In the genomic region with DNA sequence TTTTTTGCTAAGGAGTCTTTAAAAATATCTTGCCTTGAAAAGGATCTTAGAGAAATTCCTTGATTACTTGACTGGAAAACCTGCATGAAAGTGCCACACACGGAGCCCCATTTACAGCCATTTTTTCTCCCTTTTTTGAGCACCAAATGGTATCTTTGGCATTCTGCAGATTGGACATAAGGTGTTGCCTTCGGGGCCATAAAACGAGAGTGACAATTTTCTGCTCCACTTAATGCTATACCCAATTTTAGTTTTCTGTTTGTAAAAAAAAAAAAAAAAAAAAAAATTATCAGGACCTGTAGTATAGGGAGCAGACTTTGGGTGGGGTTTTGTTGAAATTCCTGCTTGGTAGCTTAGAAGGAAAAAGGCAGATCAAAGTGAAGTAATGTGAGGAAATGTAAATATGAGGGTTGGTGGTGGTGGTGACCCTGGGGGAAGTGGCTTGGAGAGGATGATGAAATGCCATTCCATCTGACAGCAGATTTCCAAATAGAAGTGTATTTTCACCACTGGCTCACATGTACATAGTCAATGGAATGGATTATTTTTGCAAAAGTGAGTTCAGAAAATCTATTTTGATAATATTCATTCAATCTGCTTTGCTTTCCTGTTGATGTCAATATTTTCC, we compare ENCODE assay signal across 1 cellular context.
A peak's percentile ranks its signal among the peaks of the same experiment; 100 is the strongest.
TF ChIP-seq lines count a peak whose summit lies in the region.

No MANE protein-coding gene starts in this region.

TF ChIP-seq in HepG2, 621 proteins besides CTCF, POLR2A, EP300 and RAD21 (continued from another document and continues in another):
- TF ChIP-seq ZNF34 (CRISPR knock-in tag; IDR thresholded peaks at IDR 0.05; ENCODE audit: borderline replicate concordance) (no peak), ZFP36 (IDR thresholded peaks at IDR 0.05; ENCODE audit: borderline replicate concordance, low read depth, low read length, partially characterized antibody) (no peak), RBM39 (IDR thresholded peaks at IDR 0.05; ENCODE audit: low read depth, low read length, poor library complexity, severe bottlenecking) (no peak), MED13 (CRISPR knock-in tag; IDR thresholded peaks at IDR 0.05) (no peak), ZBTB3 (CRISPR knock-in tag; IDR thresholded peaks at IDR 0.05; ENCODE audit: borderline replicate concordance, low read depth) (no peak), KLF12 (CRISPR knock-in tag; IDR thresholded peaks at IDR 0.05; ENCODE audit: borderline replicate concordance) (no peak; the same call in 1 of the 2 replicates), CHD2 (IDR thresholded peaks at IDR 0.05; ENCODE audit: low read depth, low read length) (no peak), KIAA2018 (CRISPR knock-in tag; IDR thresholded peaks at IDR 0.05; ENCODE audit: borderline replicate concordance) (no peak), GTF2F1 (IDR thresholded peaks at IDR 0.05; ENCODE audit: low read length) (no peak), ZGPAT (CRISPR knock-in tag; IDR thresholded peaks at IDR 0.05) (peak; percentile 91), CENPX (CRISPR knock-in tag; IDR thresholded peaks at IDR 0.05) (no peak), HNRNPK (IDR thresholded peaks at IDR 0.05; ENCODE audit: low read depth, low read length, poor library complexity, severe bottlenecking) (no peak), NR2F1 (CRISPR knock-in tag; IDR thresholded peaks at IDR 0.05) (peak; percentile 86 to 91), MXI1 (IDR thresholded peaks at IDR 0.05; ENCODE audit: borderline replicate concordance, low read depth, low read length) (no peak), GATAD2A (CRISPR knock-in tag; IDR thresholded peaks at IDR 0.05) (peak; percentile 97), ZSCAN9 (CRISPR knock-in tag; IDR thresholded peaks at IDR 0.05; ENCODE audit: borderline replicate concordance) (peak; percentile 77; the same call in 1 of the 2 replicates), ZNF772 (CRISPR knock-in tag; IDR thresholded peaks at IDR 0.05) (no peak), ZNF253 (CRISPR knock-in tag; IDR thresholded peaks at IDR 0.05; ENCODE audit: borderline replicate concordance) (no peak), ZSCAN20 (CRISPR knock-in tag; IDR thresholded peaks at IDR 0.05; ENCODE audit: borderline replicate concordance) (peak; percentile 74; the same call in 1 of the 2 replicates), JDP2 (CRISPR knock-in tag; IDR thresholded peaks at IDR 0.05; ENCODE audit: borderline replicate concordance) (no peak), ZFP82 (CRISPR knock-in tag; IDR thresholded peaks at IDR 0.05; ENCODE audit: borderline replicate concordance) (no peak), ZNF343 (CRISPR knock-in tag; IDR thresholded peaks at IDR 0.05) (no peak), KDM3A (CRISPR knock-in tag; IDR thresholded peaks at IDR 0.05; ENCODE audit: low read depth) (peak; percentile 65; the same call in 1 of the 2 replicates), RFX5 (IDR thresholded peaks at IDR 0.05; ENCODE audit: low read depth, low read length) (no peak), SNRNP70 (IDR thresholded peaks at IDR 0.05; ENCODE audit: low read depth, low read length) (no peak), BHLHE40 (IDR thresholded peaks at IDR 0.05; ENCODE audit: low read length) (0 out of 2 replicates have a peak, but pooled peaks have one; percentile 13), ZKSCAN8 (CRISPR knock-in tag; IDR thresholded peaks at IDR 0.05; ENCODE audit: borderline replicate concordance) (no peak), YY1 (IDR thresholded peaks at IDR 0.05; ENCODE audit: insufficient read depth, insufficient replicate concordance, low read depth, low read length) (no peak), SP2 (CRISPR knock-in tag; IDR thresholded peaks at IDR 0.05) (no peak), ZNF274 (CRISPR knock-in tag; IDR thresholded peaks at IDR 0.05) (no peak)
- TF ChIP-seq, protein P1, sequence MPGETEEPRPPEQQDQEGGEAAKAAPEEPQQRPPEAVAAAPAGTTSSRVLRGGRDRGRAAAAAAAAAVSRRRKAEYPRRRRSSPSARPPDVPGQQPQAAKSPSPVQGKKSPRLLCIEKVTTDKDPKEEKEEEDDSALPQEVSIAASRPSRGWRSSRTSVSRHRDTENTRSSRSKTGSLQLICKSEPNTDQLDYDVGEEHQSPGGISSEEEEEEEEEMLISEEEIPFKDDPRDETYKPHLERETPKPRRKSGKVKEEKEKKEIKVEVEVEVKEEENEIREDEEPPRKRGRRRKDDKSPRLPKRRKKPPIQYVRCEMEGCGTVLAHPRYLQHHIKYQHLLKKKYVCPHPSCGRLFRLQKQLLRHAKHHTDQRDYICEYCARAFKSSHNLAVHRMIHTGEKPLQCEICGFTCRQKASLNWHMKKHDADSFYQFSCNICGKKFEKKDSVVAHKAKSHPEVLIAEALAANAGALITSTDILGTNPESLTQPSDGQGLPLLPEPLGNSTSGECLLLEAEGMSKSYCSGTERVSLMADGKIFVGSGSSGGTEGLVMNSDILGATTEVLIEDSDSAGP (CRISPR knock-in tag; IDR thresholded peaks at IDR 0.05; ENCODE audit: borderline replicate concordance) = no peak
- TF ChIP-seq, protein P2, sequence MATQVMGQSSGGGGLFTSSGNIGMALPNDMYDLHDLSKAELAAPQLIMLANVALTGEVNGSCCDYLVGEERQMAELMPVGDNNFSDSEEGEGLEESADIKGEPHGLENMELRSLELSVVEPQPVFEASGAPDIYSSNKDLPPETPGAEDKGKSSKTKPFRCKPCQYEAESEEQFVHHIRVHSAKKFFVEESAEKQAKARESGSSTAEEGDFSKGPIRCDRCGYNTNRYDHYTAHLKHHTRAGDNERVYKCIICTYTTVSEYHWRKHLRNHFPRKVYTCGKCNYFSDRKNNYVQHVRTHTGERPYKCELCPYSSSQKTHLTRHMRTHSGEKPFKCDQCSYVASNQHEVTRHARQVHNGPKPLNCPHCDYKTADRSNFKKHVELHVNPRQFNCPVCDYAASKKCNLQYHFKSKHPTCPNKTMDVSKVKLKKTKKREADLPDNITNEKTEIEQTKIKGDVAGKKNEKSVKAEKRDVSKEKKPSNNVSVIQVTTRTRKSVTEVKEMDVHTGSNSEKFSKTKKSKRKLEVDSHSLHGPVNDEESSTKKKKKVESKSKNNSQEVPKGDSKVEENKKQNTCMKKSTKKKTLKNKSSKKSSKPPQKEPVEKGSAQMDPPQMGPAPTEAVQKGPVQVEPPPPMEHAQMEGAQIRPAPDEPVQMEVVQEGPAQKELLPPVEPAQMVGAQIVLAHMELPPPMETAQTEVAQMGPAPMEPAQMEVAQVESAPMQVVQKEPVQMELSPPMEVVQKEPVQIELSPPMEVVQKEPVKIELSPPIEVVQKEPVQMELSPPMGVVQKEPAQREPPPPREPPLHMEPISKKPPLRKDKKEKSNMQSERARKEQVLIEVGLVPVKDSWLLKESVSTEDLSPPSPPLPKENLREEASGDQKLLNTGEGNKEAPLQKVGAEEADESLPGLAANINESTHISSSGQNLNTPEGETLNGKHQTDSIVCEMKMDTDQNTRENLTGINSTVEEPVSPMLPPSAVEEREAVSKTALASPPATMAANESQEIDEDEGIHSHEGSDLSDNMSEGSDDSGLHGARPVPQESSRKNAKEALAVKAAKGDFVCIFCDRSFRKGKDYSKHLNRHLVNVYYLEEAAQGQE (IDR thresholded peaks at IDR 0.05; ENCODE audit: borderline replicate concordance in 1 of 2, low read depth in 1 of 2, low read length in 2 of 2) = no peak; a peak in 1 of 4 replicates
- TF ChIP-seq, protein P3, sequence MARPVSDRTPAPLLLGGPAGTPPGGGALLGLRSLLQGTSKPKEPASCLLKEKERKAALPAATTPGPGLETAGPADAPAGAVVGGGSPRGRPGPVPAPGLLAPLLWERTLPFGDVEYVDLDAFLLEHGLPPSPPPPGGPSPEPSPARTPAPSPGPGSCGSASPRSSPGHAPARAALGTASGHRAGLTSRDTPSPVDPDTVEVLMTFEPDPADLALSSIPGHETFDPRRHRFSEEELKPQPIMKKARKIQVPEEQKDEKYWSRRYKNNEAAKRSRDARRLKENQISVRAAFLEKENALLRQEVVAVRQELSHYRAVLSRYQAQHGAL (CRISPR knock-in tag; IDR thresholded peaks at IDR 0.05; ENCODE audit: not compliant biosample characterization) = no peak
- TF ChIP-seq, protein P4, sequence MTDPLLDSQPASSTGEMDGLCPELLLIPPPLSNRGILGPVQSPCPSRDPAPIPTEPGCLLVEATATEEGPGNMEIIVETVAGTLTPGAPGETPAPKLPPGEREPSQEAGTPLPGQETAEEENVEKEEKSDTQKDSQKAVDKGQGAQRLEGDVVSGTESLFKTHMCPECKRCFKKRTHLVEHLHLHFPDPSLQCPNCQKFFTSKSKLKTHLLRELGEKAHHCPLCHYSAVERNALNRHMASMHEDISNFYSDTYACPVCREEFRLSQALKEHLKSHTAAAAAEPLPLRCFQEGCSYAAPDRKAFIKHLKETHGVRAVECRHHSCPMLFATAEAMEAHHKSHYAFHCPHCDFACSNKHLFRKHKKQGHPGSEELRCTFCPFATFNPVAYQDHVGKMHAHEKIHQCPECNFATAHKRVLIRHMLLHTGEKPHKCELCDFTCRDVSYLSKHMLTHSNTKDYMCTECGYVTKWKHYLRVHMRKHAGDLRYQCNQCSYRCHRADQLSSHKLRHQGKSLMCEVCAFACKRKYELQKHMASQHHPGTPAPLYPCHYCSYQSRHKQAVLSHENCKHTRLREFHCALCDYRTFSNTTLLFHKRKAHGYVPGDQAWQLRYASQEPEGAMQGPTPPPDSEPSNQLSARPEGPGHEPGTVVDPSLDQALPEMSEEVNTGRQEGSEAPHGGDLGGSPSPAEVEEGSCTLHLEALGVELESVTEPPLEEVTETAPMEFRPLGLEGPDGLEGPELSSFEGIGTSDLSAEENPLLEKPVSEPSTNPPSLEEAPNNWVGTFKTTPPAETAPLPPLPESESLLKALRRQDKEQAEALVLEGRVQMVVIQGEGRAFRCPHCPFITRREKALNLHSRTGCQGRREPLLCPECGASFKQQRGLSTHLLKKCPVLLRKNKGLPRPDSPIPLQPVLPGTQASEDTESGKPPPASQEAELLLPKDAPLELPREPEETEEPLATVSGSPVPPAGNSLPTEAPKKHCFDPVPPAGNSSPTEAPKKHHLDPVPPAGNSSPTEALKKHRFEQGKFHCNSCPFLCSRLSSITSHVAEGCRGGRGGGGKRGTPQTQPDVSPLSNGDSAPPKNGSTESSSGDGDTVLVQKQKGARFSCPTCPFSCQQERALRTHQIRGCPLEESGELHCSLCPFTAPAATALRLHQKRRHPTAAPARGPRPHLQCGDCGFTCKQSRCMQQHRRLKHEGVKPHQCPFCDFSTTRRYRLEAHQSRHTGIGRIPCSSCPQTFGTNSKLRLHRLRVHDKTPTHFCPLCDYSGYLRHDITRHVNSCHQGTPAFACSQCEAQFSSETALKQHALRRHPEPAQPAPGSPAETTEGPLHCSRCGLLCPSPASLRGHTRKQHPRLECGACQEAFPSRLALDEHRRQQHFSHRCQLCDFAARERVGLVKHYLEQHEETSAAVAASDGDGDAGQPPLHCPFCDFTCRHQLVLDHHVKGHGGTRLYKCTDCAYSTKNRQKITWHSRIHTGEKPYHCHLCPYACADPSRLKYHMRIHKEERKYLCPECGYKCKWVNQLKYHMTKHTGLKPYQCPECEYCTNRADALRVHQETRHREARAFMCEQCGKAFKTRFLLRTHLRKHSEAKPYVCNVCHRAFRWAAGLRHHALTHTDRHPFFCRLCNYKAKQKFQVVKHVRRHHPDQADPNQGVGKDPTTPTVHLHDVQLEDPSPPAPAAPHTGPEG (CRISPR knock-in tag; IDR thresholded peaks at IDR 0.05) = no peak; the same call in 1 of the 2 replicates
